In the genomic region with DNA sequence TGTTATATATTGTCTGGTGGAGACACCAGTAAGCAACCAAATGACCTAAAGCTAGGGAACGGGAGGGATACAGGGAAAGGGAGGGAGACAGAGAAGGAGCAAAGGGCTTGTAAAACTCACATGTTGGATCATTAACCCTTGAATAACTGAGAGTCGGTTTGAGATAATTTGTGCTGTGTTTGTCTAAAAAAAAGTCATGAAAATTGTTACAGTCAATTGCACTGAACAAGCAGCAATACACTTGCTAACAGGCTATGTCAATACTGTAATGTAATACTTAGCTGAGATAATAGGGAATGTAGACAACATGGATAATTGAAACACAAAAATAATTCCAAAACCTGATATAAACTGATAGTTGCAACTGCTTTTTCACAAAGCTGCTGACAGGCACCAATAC, we compare ENCODE assay signal across 30 cellular contexts.
"Had no signal": no experiment of that assay in that cellular context is flagged by ENCODE, and none has a peak within 500 bp of the region (broad histone marks: within the 10 kb centered on the region; RNA-seq: fewer than 3 reads in every experiment).

No MANE protein-coding gene starts in this region.

- H3K4me3 Mint-ChIP-seq: activated CD4-positive, alpha-beta T cell treated with anti-CD3 and anti-CD28 coated beads for 36 hours; activated CD4-positive, alpha-beta T cell treated with anti-CD3 and anti-CD28 coated beads, Interleukin-2, amount 10 ng/mL, durations not matched to agents 7 days and 5 days; activated CD8-positive, alpha-beta T cell treated with anti-CD3 and anti-CD28 coated beads, Interleukin-2, amount 10 ng/mL, durations not matched to agents 7 days and 5 days; activated naive CD4-positive, alpha-beta T cell treated with anti-CD3 and anti-CD28 coated beads, Interleukin-2, amount 50 U/mL, for 24 hours; activated naive CD8-positive, alpha-beta T cell treated with anti-CD3 and anti-CD28 coated beads, Interleukin-2, amount 10 ng/mL, durations not matched to agents 7 days and 5 days; activated T-cell treated with anti-CD3 and anti-CD28 coated beads, Interleukin-2, amount 50 U/mL, for 24 hours; central memory CD8-positive, alpha-beta T cell; T-helper 2 cell treated with Interferon-gamma antibody and Interleukin-4, amounts not matched to agents 5 μg/mL and 100 μg/mL, for 36 hours; WTC11 had no signal

- H3K4me1 Mint-ChIP-seq: activated CD4-positive, alpha-beta T cell treated with anti-CD3 and anti-CD28 coated beads for 36 hours; activated CD4-positive, alpha-beta T cell treated with anti-CD3 and anti-CD28 coated beads, Interleukin-2, amount 10 ng/mL, durations not matched to agents 7 days and 5 days; activated naive CD4-positive, alpha-beta T cell treated with anti-CD3 and anti-CD28 coated beads, Interleukin-2, amount 50 U/mL, for 24 hours; activated naive CD8-positive, alpha-beta T cell treated with anti-CD3 and anti-CD28 coated beads, Interleukin-2, amount 10 ng/mL, durations not matched to agents 7 days and 5 days; central memory CD8-positive, alpha-beta T cell had no signal

- H3K27ac ChIP-seq: ascending aorta, cardiac muscle cell, SJCRH30, SK-N-MC had no signal

- DNase-seq: activated CD4-positive, alpha-beta T cell treated with anti-CD3 and anti-CD28 coated beads for 36 hours; activated CD4-positive, alpha-beta T cell treated with anti-CD3 and anti-CD28 coated beads, Interleukin-2, amount 10 ng/mL, durations not matched to agents 7 days and 5 days; activated CD4-positive, alpha-beta T cell treated with anti-CD3 and anti-CD28 coated beads, Interleukin-2, amount 50 U/mL, for 48 hours; activated CD8-positive, alpha-beta T cell treated with anti-CD3 and anti-CD28 coated beads, Interleukin-2, amount 10 ng/mL, durations not matched to agents 7 days and 5 days; activated gamma-delta T cell; activated naive CD4-positive, alpha-beta T cell treated with Interleukin-2 at 50 U/mL for 16 hours; activated naive CD8-positive, alpha-beta T cell treated with anti-CD3 and anti-CD28 coated beads, Interleukin-2, amount 10 ng/mL, durations not matched to agents 7 days and 5 days; activated T-cell treated with anti-CD3 and anti-CD28 coated beads, Interleukin-2, amount 50 U/mL, for 24 hours; amygdala; NCI-H1092 treated with DMSO at 0.1 percent for 48 hours; NCI-H146; NCI-H187; NCI-H2029 treated with DMSO at 0.1 percent for 48 hours; NCI-H2107; NCI-H226; NCI-H446 treated with DMSO at 0.1 percent for 48 hours; NCI-H524; NCI-H774; SHP77; SJCRH30 had no signal

- H3K36me3 Mint-ChIP-seq: activated naive CD4-positive, alpha-beta T cell treated with anti-CD3 and anti-CD28 coated beads, Interleukin-2, amount 50 U/mL, for 24 hours; activated naive CD8-positive, alpha-beta T cell treated with anti-CD3 and anti-CD28 coated beads, Interleukin-2, amount 10 ng/mL, durations not matched to agents 7 days and 5 days; WTC11 had no signal

- H3K4me1 ChIP-seq: ascending aorta, SJCRH30 had no signal

- H3K9me3 Mint-ChIP-seq: activated CD4-positive, alpha-beta T cell treated with anti-CD3 and anti-CD28 coated beads, Interleukin-2, amount 10 ng/mL, durations not matched to agents 7 days and 5 days; activated naive CD4-positive, alpha-beta T cell treated with anti-CD3 and anti-CD28 coated beads, Interleukin-2, amount 50 U/mL, for 24 hours; activated T-helper 2 cell treated with anti-CD3 and anti-CD28 coated beads, Interferon-gamma antibody, Interleukin-2, Interleukin-4, amounts not matched to agents 10 μg/mL and 5 μg/mL and 100 μg/mL, durations not matched to agents 14 hours and 24 hours and 36 hours; central memory CD8-positive, alpha-beta T cell; T-helper 2 cell treated with Interferon-gamma antibody and Interleukin-4, amounts not matched to agents 5 μg/mL and 100 μg/mL, for 36 hours had no signal

- H3K27ac Mint-ChIP-seq: activated CD4-positive, alpha-beta T cell treated with anti-CD3 and anti-CD28 coated beads for 36 hours; activated CD4-positive, alpha-beta T cell treated with anti-CD3 and anti-CD28 coated beads, Interleukin-2, amount 10 ng/mL, durations not matched to agents 7 days and 5 days; activated CD8-positive, alpha-beta T cell treated with anti-CD3 and anti-CD28 coated beads, Interleukin-2, amount 10 ng/mL, durations not matched to agents 7 days and 5 days; activated naive CD4-positive, alpha-beta T cell treated with anti-CD3 and anti-CD28 coated beads, Interleukin-2, amount 50 U/mL, for 24 hours; activated naive CD8-positive, alpha-beta T cell treated with anti-CD3 and anti-CD28 coated beads, Interleukin-2, amount 10 ng/mL, durations not matched to agents 7 days and 5 days; activated T-cell treated with anti-CD3 and anti-CD28 coated beads, Interleukin-2, amount 50 U/mL, for 24 hours; activated T-helper 2 cell treated with anti-CD3 and anti-CD28 coated beads, Interferon-gamma antibody, Interleukin-2, Interleukin-4, amounts not matched to agents 10 μg/mL and 5 μg/mL and 100 μg/mL, durations not matched to agents 14 hours and 24 hours and 36 hours; T-helper 2 cell treated with Interferon-gamma antibody and Interleukin-4, amounts not matched to agents 5 μg/mL and 100 μg/mL, for 36 hours; WTC11 had no signal

- H3K27me3 Mint-ChIP-seq: activated naive CD8-positive, alpha-beta T cell treated with anti-CD3 and anti-CD28 coated beads, Interleukin-2, amount 10 ng/mL, durations not matched to agents 7 days and 5 days; central memory CD8-positive, alpha-beta T cell had no signal

- H3K36me3 ChIP-seq: ascending aorta, cardiac muscle cell, SJCRH30 had no signal

- ATAC-seq: activated CD4-positive, alpha-beta T cell treated with anti-CD3 and anti-CD28 coated beads for 36 hours; activated CD4-positive, CD25-positive, alpha-beta regulatory T cell treated with anti-CD3 and anti-CD28 coated beads, Interleukin-2, amount 50 U/mL, for 24 hours; activated CD8-positive, alpha-beta T cell treated with anti-CD3 and anti-CD28 coated beads, Interleukin-2, amount 10 ng/mL, durations not matched to agents 7 days and 5 days; Panc1; WTC11 had no signal

- H3K9me3 ChIP-seq: ascending aorta, SJCRH30 had no signal

- H3K4me3 ChIP-seq: ascending aorta, cardiac muscle cell, SJCRH30, SK-N-MC had no signal

- H3K27me3 ChIP-seq: ascending aorta, cardiac muscle cell, SJCRH30 had no signal
